Comparison of ENCODE assay signal across 8 cellular contexts in genomic region chr7:22728416-22729029, GRCh38. TPM values are rescaled to one million over a fixed set of nuclear protein-coding genes. Genes with fewer than 3 reads are reported as not detected.
DNase-seq lines count a peak whose midpoint lies in the region; TF ChIP-seq lines count a peak whose summit lies in the region.

No MANE protein-coding gene starts in this region.

- H3K36me3 Mint-ChIP-seq in activated CD4-positive, alpha-beta T cell treated with anti-CD3 and anti-CD28 coated beads, Interleukin-2, amount 10 ng/mL, durations not matched to agents 24 days and 14 days (ENCODE audit: low read depth): no peaks in the 10 kb centered on the region
- no peaks in the 10 kb centered on the region for H3K36me3 Mint-ChIP-seq in nephron progenitor cell (ENCODE audit: low read depth)

- DNase-seq in activated CD4-positive, alpha-beta T cell treated with anti-CD3 and anti-CD28 coated beads, Interleukin-2, amount 10 ng/mL, durations not matched to agents 24 days and 14 days: peak; percentile 73
- no peak for DNase-seq in activated CD4-positive, alpha-beta T cell treated with anti-CD3 and anti-CD28 coated beads for 4 hours
- DNase-seq in NAMALWA (ENCODE audit: low spot score): peak; percentile 78
- peak; percentile 46 for DNase-seq in mammary epithelial cell
- no peak for DNase-seq in nephron progenitor cell
- DNase-seq in stimulated activated CD4-positive, alpha-beta T cell treated with anti-CD3 and anti-CD28 coated beads, Interleukin-4, amount 100 ng/mL, for 1 hour: no peak
- DNase-seq in activated CD4-positive, CD25-positive, alpha-beta regulatory T cell (lab: John Stamatoyannopoulos, UW): no peak
- DNase-seq in activated CD8-positive, alpha-beta memory T cell treated with anti-CD3 and anti-CD28 coated beads for 24 hours: no peak

- 100% methylated on average over 1 of the region's 1 CpG for WGBS in mammary epithelial cell (ENCODE audit: low coverage, missing lambda C conversion rate)

- H3K36me3 ChIP-seq in mammary epithelial cell (ENCODE audit: insufficient read depth, low read length): no peaks in the 10 kb centered on the region

- CTCF ChIA-PET in mammary epithelial cell (lab: Charles Lee; ENCODE audit: low non-redundant PET): interaction anchor here (0.6 to 1.1 kb wide), 5 partner anchors 104 to 281 kb away, joined by 3 to 25 read pairs (median 20); no protein-coding TSS in a partner anchor

- TF ChIP-seq CTCF in mammary epithelial cell (conservative IDR thresholded peaks at IDR 0.05 in 1 of 2, IDR thresholded peaks at IDR 0.05 in 1 of 2; ENCODE audit: extremely low read depth in 1 of 2, insufficient read depth in 1 of 2, low read depth in 1 of 2, low read length in 2 of 2): peak; percentile 49 to 65
- peak; percentile 45 for TF ChIP-seq CTCF in nephron progenitor cell (IDR thresholded peaks at IDR 0.05)

- H2AFZ ChIP-seq in mammary epithelial cell (ENCODE audit: low read depth, low read length): no peak overlapping the region

- H4K20me1 ChIP-seq in mammary epithelial cell (ENCODE audit: insufficient read depth, low read length): no peaks in the 10 kb centered on the region

- H3K79me2 ChIP-seq in mammary epithelial cell (ENCODE audit: insufficient read depth, low read length): no peaks in the 10 kb centered on the region

- no peaks in the 10 kb centered on the region for H3K9me3 ChIP-seq in mammary epithelial cell (replicated peaks; ENCODE audit: insufficient read depth, low read length)

- H3K27ac Mint-ChIP-seq in activated CD4-positive, alpha-beta T cell treated with anti-CD3 and anti-CD28 coated beads, Interleukin-2, amount 10 ng/mL, durations not matched to agents 24 days and 14 days: no peak overlapping the region
- H3K27ac Mint-ChIP-seq in nephron progenitor cell: no peak overlapping the region

- no peak overlapping the region for H3K4me3 Mint-ChIP-seq in activated CD4-positive, alpha-beta T cell treated with anti-CD3 and anti-CD28 coated beads, Interleukin-2, amount 10 ng/mL, durations not matched to agents 24 days and 14 days
- no peak overlapping the region for H3K4me3 Mint-ChIP-seq in nephron progenitor cell

- H3K27me3 Mint-ChIP-seq in activated CD4-positive, alpha-beta T cell treated with anti-CD3 and anti-CD28 coated beads, Interleukin-2, amount 10 ng/mL, durations not matched to agents 24 days and 14 days: peaks cover 29% of the 10 kb centered on the region
- peaks cover 3% of the 10 kb centered on the region for H3K27me3 Mint-ChIP-seq in nephron progenitor cell (ENCODE audit: low read depth, poor library complexity)

- intact Hi-C loops in activated CD4-positive, alpha-beta T cell treated with anti-CD3 and anti-CD28 coated beads, Interleukin-2, amount 10 ng/mL, durations not matched to agents 24 days and 14 days (cut with micrococcal nuclease): loop anchor here (5.0 kb wide), 3 partner anchors 51 to 329 kb away; no protein-coding TSS in a partner anchor
- intact Hi-C loops in mammary epithelial cell (cut with micrococcal nuclease): no loop called here

- dilution Hi-C loops in mammary epithelial cell (cut with HindIII; ENCODE audit: low sequenced_read_pairs): no loop called here

- H3K27ac ChIP-seq in mammary epithelial cell (ENCODE audit: insufficient read depth, low read depth, low read length): no peak overlapping the region

- H3K27me3 ChIP-seq in mammary epithelial cell (ENCODE audit: insufficient read depth, low read length): no peaks in the 10 kb centered on the region

- H3K9me3 Mint-ChIP-seq in activated CD4-positive, alpha-beta T cell treated with anti-CD3 and anti-CD28 coated beads, Interleukin-2, amount 10 ng/mL, durations not matched to agents 24 days and 14 days: no peaks in the 10 kb centered on the region
- H3K9me3 Mint-ChIP-seq in nephron progenitor cell: no peaks in the 10 kb centered on the region

- no TSS peak for BruUV-seq in mammary epithelial cell (replicated peaks; lab: Mats Ljungman, UMichigan)

- no peak overlapping the region for H3K9ac ChIP-seq in mammary epithelial cell (ENCODE audit: insufficient read depth, low read length)

- in situ Hi-C loops in mammary epithelial cell (cut with MboI; ENCODE audit: low sequenced_read_pairs in 2 of 2): loop anchor here in 1 of 2 donors (5.0 kb wide), 1 partner anchor 166 kb away; no protein-coding TSS in a partner anchor

- H3K4me1 ChIP-seq in mammary epithelial cell (ENCODE audit: insufficient read depth, low read length): peaks cover 42% of the 10 kb centered on the region

- no peak overlapping the region for H3K4me3 ChIP-seq in mammary epithelial cell (replicated peaks in 1 of 3; ENCODE audit: insufficient read depth in 1 of 3, low read depth in 2 of 3, low read length in 3 of 3)

- no peak overlapping the region for H3K4me2 ChIP-seq in mammary epithelial cell (ENCODE audit: insufficient read depth, low read depth, low read length)

- H3K4me1 Mint-ChIP-seq in activated CD4-positive, alpha-beta T cell treated with anti-CD3 and anti-CD28 coated beads, Interleukin-2, amount 10 ng/mL, durations not matched to agents 24 days and 14 days: peaks cover 25% of the 10 kb centered on the region
- H3K4me1 Mint-ChIP-seq in nephron progenitor cell: peaks cover 25% of the 10 kb centered on the region

RNA-seq across cellular contexts. Expression of gene IL6, which starts 1.5 kb away (rescaled TPM):
- total RNA-seq in activated CD4-positive, alpha-beta T cell treated with anti-CD3 and anti-CD28 coated beads, Interleukin-2, amount 10 ng/mL, durations not matched to agents 24 days and 14 days: 0.35 and 0.64 TPM in 2 replicates
- total RNA-seq in mammary epithelial cell: under 1 TPM in 1 of 2 donors, not detected in 1; 0.66 TPM
- polyA plus RNA-seq in mammary epithelial cell: not detected
- not detected for polyA minus RNA-seq in mammary epithelial cell

Comparison
In these comparisons a context has a peak if more than half of its experiments do, and no peak if none do; other contexts are left out.
1. DNase-seq: peak in activated CD4-positive, alpha-beta T cell treated with anti-CD3 and anti-CD28 coated beads, Interleukin-2, amount 10 ng/mL, durations not matched to agents 24 days and 14 days (single experiment), NAMALWA (single experiment) and mammary epithelial cell (single experiment); none in activated CD4-positive, alpha-beta T cell treated with anti-CD3 and anti-CD28 coated beads for 4 hours (0 of 2), nephron progenitor cell (single experiment), stimulated activated CD4-positive, alpha-beta T cell treated with anti-CD3 and anti-CD28 coated beads, Interleukin-4, amount 100 ng/mL, for 1 hour (single experiment), activated CD4-positive, CD25-positive, alpha-beta regulatory T cell (0 of 4) and activated CD8-positive, alpha-beta memory T cell treated with anti-CD3 and anti-CD28 coated beads for 24 hours (single experiment).